ENCODE assay signal across 12 cellular contexts in the genomic region with DNA sequence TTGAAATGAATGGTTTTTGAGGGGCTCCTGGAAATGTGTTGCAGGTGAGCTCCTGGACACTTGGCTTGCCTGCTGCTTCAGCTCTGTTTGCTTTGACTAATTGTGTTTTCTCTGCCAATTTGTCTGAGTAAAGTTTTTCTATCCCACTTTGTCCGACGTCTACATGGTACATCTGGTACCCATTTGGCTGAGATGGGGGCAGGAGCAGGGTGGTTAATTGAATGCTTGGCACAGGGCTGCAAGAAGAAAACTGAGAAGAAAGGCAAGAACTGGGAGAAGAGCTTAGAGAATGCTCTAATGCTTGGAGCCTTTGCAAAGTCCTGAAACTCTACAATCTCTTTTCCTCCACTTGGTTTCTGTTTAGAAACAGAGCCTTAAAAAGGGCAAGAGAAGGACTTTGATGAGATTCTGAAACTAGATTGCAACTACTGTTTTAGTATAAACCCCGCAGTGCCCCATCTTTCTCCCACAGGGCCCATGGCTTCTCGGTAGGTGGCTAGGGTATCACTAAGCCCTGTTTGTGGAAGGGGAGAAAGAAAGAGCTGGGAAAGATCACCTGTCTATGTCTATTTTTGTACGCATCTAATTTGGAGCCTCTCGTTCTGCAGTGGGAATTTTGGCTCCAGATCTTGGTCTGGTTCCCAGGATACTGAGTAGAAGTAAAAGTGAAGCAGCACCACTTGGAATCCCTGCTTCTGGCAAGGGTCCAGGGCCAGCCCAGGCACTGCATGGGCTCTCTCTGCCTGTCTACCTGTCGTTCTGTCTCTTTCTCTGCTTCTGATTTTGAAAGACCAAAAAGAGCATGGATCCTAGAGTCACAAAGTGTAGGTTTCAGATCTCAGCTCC.
DNase-seq lines count a peak whose midpoint lies in the region; ATAC-seq, FAIRE-seq and TF ChIP-seq lines count a peak whose summit lies in the region.
"Had no signal": no experiment of that assay in that cellular context is flagged by ENCODE, and none has a peak within 500 bp of the region (broad histone marks: within the 10 kb centered on the region; RNA-seq: fewer than 3 reads in every experiment).

No MANE protein-coding gene starts in this region.

- peak; percentile 81 for FAIRE-seq in GM19239 (lab: Jason Lieb, UNC)
- FAIRE-seq: frontal cortex had no signal

- no peak for TF ChIP-seq CTCF in left ventricle myocardium inferior (IDR thresholded peaks at IDR 0.05; ENCODE audit: borderline replicate concordance)

- peaks cover 25% of the 10 kb centered on the region for H3K4me1 ChIP-seq in SJCRH30
- H3K4me1 ChIP-seq in left ventricle myocardium inferior = peaks cover 46% of the 10 kb centered on the region

- no peaks in the 10 kb centered on the region for H3K27me3 ChIP-seq in SJCRH30
- H3K27me3 ChIP-seq in left ventricle myocardium inferior (ENCODE audit: low read depth) = no peaks in the 10 kb centered on the region

- no peaks in the 10 kb centered on the region for H3K4me1 Mint-ChIP-seq in activated CD4-positive, alpha-beta memory T cell treated with anti-CD3 and anti-CD28 coated beads for 36 hours (ENCODE audit: low read depth)

- CTCF ChIA-PET in activated CD4-positive, alpha-beta memory T cell treated with anti-CD3 and anti-CD28 coated beads for 36 hours (lab: Charles Lee) = no interaction called here

- no peaks in the 10 kb centered on the region for H3K27me3 Mint-ChIP-seq in activated CD4-positive, alpha-beta memory T cell treated with anti-CD3 and anti-CD28 coated beads for 36 hours

- H3K4me3 ChIP-seq in SJCRH30 = no peak overlapping the region
- peak overlapping the region; percentile 59 for H3K4me3 ChIP-seq in left ventricle myocardium inferior

- no peak overlapping the region for H3K27ac Mint-ChIP-seq in activated CD4-positive, alpha-beta memory T cell treated with anti-CD3 and anti-CD28 coated beads for 36 hours
- H3K27ac Mint-ChIP-seq: HFFc6 had no signal

- H3K27ac ChIP-seq in SJCRH30 (no peak overlapping the region), left ventricle myocardium inferior (replicated peaks) (peak overlapping the region; percentile 79), substantia nigra (ENCODE audit: low read depth, low read length, poor library complexity, severe bottlenecking) (peak overlapping the region; percentile 57)

- intact Hi-C loops in left ventricle myocardium inferior (cut with micrococcal nuclease) = no loop called here
- intact Hi-C loops in activated CD4-positive, alpha-beta memory T cell treated with anti-CD3 and anti-CD28 coated beads for 36 hours (cut with micrococcal nuclease) = no loop called here

- POLR2A ChIA-PET in activated CD4-positive, alpha-beta memory T cell treated with anti-CD3 and anti-CD28 coated beads for 36 hours (lab: Charles Lee) = no interaction called here

- H3K9me3 ChIP-seq in SJCRH30 (replicated peaks) (no peaks in the 10 kb centered on the region), left ventricle myocardium inferior (replicated peaks) (peaks cover 3% of the 10 kb centered on the region)

- H3K9me3 Mint-ChIP-seq in activated CD4-positive, alpha-beta memory T cell treated with anti-CD3 and anti-CD28 coated beads for 36 hours = no peaks in the 10 kb centered on the region

- peaks cover 27% of the 10 kb centered on the region for H3K36me3 Mint-ChIP-seq in activated CD4-positive, alpha-beta memory T cell treated with anti-CD3 and anti-CD28 coated beads for 36 hours

- H3K4me3 Mint-ChIP-seq in activated CD4-positive, alpha-beta memory T cell treated with anti-CD3 and anti-CD28 coated beads for 36 hours = no peak overlapping the region
- H3K4me3 Mint-ChIP-seq: HFFc6 had no signal

- DNase-seq in GM19239 (ENCODE audit: insufficient read length, low spot score) (no peak), SJCRH30 (peak; percentile 65 to 82), left ventricle myocardium inferior (peak; percentile 77), substantia nigra (lab: John Stamatoyannopoulos, UW) (peak in 19 of 49 donors; percentile 12 to 90 (median 25)), NCI-H1694 treated with DMSO at 0.1 percent for 48 hours (lab: John Stamatoyannopoulos, UW) (no peak)
- no peak for DNase-seq in activated CD4-positive, alpha-beta memory T cell treated with anti-CD3 and anti-CD28 coated beads for 36 hours
- no peak for DNase-seq in activated naive CD4-positive, alpha-beta T cell (lab: John Stamatoyannopoulos, UW)
- DNase-seq: activated T-cell treated with anti-CD3 and anti-CD28 coated beads, Interleukin-2, amount 50 U/mL, for 1 hour; HFFc6; NCI-H1048 had no signal

- ATAC-seq in GM21717 (IDR thresholded peaks at IDR 0.05; ENCODE audit: unreplicated experiment) = no peak

- H3K36me3 ChIP-seq in SJCRH30 = no peaks in the 10 kb centered on the region
- H3K36me3 ChIP-seq in left ventricle myocardium inferior = no peaks in the 10 kb centered on the region

Comparison
In these comparisons a context has a peak if more than half of its experiments do, and no peak if none do; other contexts are left out.
1. DNase-seq: peak in SJCRH30 (2 of 2) and left ventricle myocardium inferior (single experiment); none in GM19239 (single experiment), activated CD4-positive, alpha-beta memory T cell treated with anti-CD3 and anti-CD28 coated beads for 36 hours (single experiment), NCI-H1694 treated with DMSO at 0.1 percent for 48 hours (single experiment) and activated naive CD4-positive, alpha-beta T cell (0 of 4).